Comparison of ENCODE assay signal across 22 cellular contexts in the genomic region with DNA sequence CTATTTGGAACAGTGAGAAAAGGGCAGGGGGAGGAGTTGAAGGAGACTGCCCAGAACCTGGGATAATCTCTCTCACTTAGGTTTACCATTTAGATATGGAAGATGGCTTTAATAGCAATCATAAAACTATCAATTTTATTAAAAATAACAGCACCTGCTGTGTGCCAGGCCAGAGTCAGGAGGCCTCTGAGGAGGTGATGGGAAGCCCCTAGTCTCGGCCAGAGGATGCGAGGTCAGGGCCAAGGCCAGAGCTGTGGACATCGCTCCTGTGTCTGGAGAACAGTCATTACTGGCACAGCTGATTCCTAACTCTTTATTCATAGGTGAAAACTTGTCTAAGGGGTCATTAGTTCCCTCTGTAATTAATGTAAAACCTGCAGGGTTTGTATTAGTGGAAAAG.
"Had no signal": no experiment of that assay in that cellular context is flagged by ENCODE, and none has a peak within 500 bp of the region (broad histone marks: within the 10 kb centered on the region; RNA-seq: fewer than 3 reads in every experiment).

No MANE protein-coding gene starts in this region.

- ATAC-seq: activated CD4-positive, alpha-beta T cell treated with anti-CD3 and anti-CD28 coated beads for 36 hours had no signal

- H3K27ac Mint-ChIP-seq: activated CD4-positive, alpha-beta T cell treated with anti-CD3 and anti-CD28 coated beads for 36 hours; activated naive CD4-positive, alpha-beta T cell treated with anti-CD3 and anti-CD28 coated beads for 36 hours; activated naive CD8-positive, alpha-beta T cell treated with anti-CD3 and anti-CD28 coated beads for 36 hours; activated T-helper 1 cell treated with anti-CD3 and anti-CD28 coated beads, Interleukin-12 subunit alpha, Interleukin-12 subunit beta, Interleukin-2, Interleukin-4 antibody, amounts not matched to agents 30 ng/mL and 10 ng/mL and 1 ng/mL, durations not matched to agents 14 hours and 24 hours and 36 hours; T-helper 2 cell treated with Interferon-gamma antibody and Interleukin-4, amounts not matched to agents 5 μg/mL and 100 μg/mL, for 36 hours had no signal

- H3K36me3 Mint-ChIP-seq: activated naive CD8-positive, alpha-beta T cell treated with anti-CD3 and anti-CD28 coated beads for 36 hours; naive B cell; neural progenitor cell had no signal

- H3K9me3 Mint-ChIP-seq: activated naive CD4-positive, alpha-beta T cell treated with anti-CD3 and anti-CD28 coated beads for 36 hours; activated naive CD8-positive, alpha-beta T cell treated with anti-CD3 and anti-CD28 coated beads for 36 hours; activated T-helper 1 cell treated with anti-CD3 and anti-CD28 coated beads, Interleukin-12 subunit alpha, Interleukin-12 subunit beta, Interleukin-2, Interleukin-4 antibody, amounts not matched to agents 30 ng/mL and 10 ng/mL and 1 ng/mL, durations not matched to agents 14 hours and 24 hours and 36 hours; naive B cell; neural progenitor cell; T-helper 2 cell treated with Interferon-gamma antibody and Interleukin-4, amounts not matched to agents 5 μg/mL and 100 μg/mL, for 36 hours had no signal

- H3K27me3 Mint-ChIP-seq: activated CD4-positive, alpha-beta T cell treated with anti-CD3 and anti-CD28 coated beads for 36 hours had no signal

- DNase-seq: activated CD4-positive, alpha-beta T cell treated with anti-CD3 and anti-CD28 coated beads for 36 hours; activated CD4-positive, CD25-positive, alpha-beta regulatory T cell; activated CD8-positive, alpha-beta memory T cell treated with anti-CD3 and anti-CD28 coated beads, Interleukin-2, amount 50 U/mL, for 4 hours; activated effector memory CD4-positive, alpha-beta T cell treated with anti-CD3 and anti-CD28 coated beads, Interleukin-2, amount 50 U/mL, for 16 hours; activated naive CD4-positive, alpha-beta T cell treated with anti-CD3 and anti-CD28 coated beads for 36 hours; activated naive CD8-positive, alpha-beta T cell treated with anti-CD3 and anti-CD28 coated beads for 36 hours; activated T-cell treated with anti-CD3 and anti-CD28 coated beads, Interleukin-2, amount 50 U/mL, for 1 hour; amygdala; cortex of kidney; head of caudate nucleus; hypothalamus; kidney glomerular epithelial cell; left ventricle myocardium inferior; naive B cell; occipital lobe; stimulated activated CD4-positive, alpha-beta T cell treated with anti-CD3 and anti-CD28 coated beads, Interleukin-2, amount 100 ng/mL, for 48 hours; stimulated activated naive CD4-positive, alpha-beta T cell treated with Interleukin-2 at 50 U/mL for 16 hours; T-helper 1 cell; transverse colon had no signal

- H3K4me3 Mint-ChIP-seq: activated CD4-positive, alpha-beta T cell treated with anti-CD3 and anti-CD28 coated beads for 36 hours; activated naive CD4-positive, alpha-beta T cell treated with anti-CD3 and anti-CD28 coated beads for 36 hours; activated naive CD8-positive, alpha-beta T cell treated with anti-CD3 and anti-CD28 coated beads for 36 hours; activated T-helper 1 cell treated with anti-CD3 and anti-CD28 coated beads, Interleukin-12 subunit alpha, Interleukin-12 subunit beta, Interleukin-2, Interleukin-4 antibody, amounts not matched to agents 30 ng/mL and 10 ng/mL and 1 ng/mL, durations not matched to agents 14 hours and 24 hours and 36 hours; naive B cell; neural progenitor cell; T-helper 2 cell treated with Interferon-gamma antibody and Interleukin-4, amounts not matched to agents 5 μg/mL and 100 μg/mL, for 36 hours had no signal
